In genomic region chr17:50151937-50152547, GRCh38 we compare ENCODE assay signal across 8 cellular contexts. TPM values are rescaled to one million over a fixed set of nuclear protein-coding genes. Genes with fewer than 3 reads are reported as not detected.
DNase-seq lines count a peak whose midpoint lies in the region; ATAC-seq lines count a peak whose summit lies in the region.

No MANE protein-coding gene starts in this region.

- no peak for ATAC-seq in GM21390 (IDR thresholded peaks at IDR 0.05; ENCODE audit: unreplicated experiment)

- WGBS in thymus, result 3% methylated on average over 12 of the region's 12 CpGs

- H3K27me3 ChIP-seq in muscle layer of colon (ENCODE audit: control insufficient read depth in 1 of 2, insufficient read depth in 2 of 2, low read length in 2 of 2) (no peaks in the 10 kb centered on the region), thymus (ENCODE audit: control insufficient read depth, insufficient read depth) (no peaks in the 10 kb centered on the region)

- H3K4me3 ChIP-seq in muscle layer of colon (ENCODE audit: low read depth in 1 of 2, low read length in 2 of 2) (peak overlapping the region; percentile 22 to 83), thymus (ENCODE audit: low read length) (peak overlapping the region; percentile 94)

- H3K9ac ChIP-seq in muscle layer of colon (ENCODE audit: low read length), result peak overlapping the region; percentile 61

- peak; percentile 98 for DNase-seq in G401 (ENCODE audit: low spot score)
- DNase-seq in HS-27A (ENCODE audit: low read depth), result peak; percentile 85
- DNase-seq in NCI-H774 (lab: John Stamatoyannopoulos, UW), result peak; percentile 87
- DNase-seq in activated T-cell treated with anti-CD3 and anti-CD28 coated beads, Interleukin-2, amount 50 U/mL, for 48 hours, result peak; percentile 74 to 77
- DNase-seq in fibroblast of gingiva (ENCODE audit: low read depth), result peak; percentile 81

- H3K4me1 ChIP-seq in muscle layer of colon (ENCODE audit: insufficient read depth, low read length) (peaks cover 54% of the 10 kb centered on the region), thymus (ENCODE audit: control insufficient read depth, insufficient read depth, low read length) (peaks cover 22% of the 10 kb centered on the region)

- H3K36me3 ChIP-seq in muscle layer of colon (ENCODE audit: insufficient read depth, low read length), result no peaks in the 10 kb centered on the region
- H3K36me3 ChIP-seq in thymus (ENCODE audit: control insufficient read depth, insufficient read depth), result no peaks in the 10 kb centered on the region

- H3K9me3 ChIP-seq in muscle layer of colon (ENCODE audit: low read length) (no peaks in the 10 kb centered on the region), thymus (ENCODE audit: control insufficient read depth) (no peaks in the 10 kb centered on the region)

- in situ Hi-C loops in G401 (cut with HindIII; ENCODE audit: low sequenced_read_pairs), result no loop called here

- H3K27ac ChIP-seq in muscle layer of colon (ENCODE audit: low read depth, low read length) (peak overlapping the region; percentile 100), thymus (ENCODE audit: low read depth) (peak overlapping the region; percentile 93)

RNA-seq across cellular contexts. Expression of gene PPP1R9B, which starts 1.6 kb away (rescaled TPM):
- 49.7 and 59.6 TPM in 2 replicates for total RNA-seq in G401 (2014; rRNA removed; shearing (Covaris generic))
- polyA plus RNA-seq in thymus, result 47.9 TPM

RNA-seq across cellular contexts. Expression of gene SGCA, which starts 13.8 kb away (rescaled TPM):
- 19.0 and 49.0 TPM in 2 replicates for total RNA-seq in G401 (2014; rRNA removed; shearing (Covaris generic))
- 5.4 TPM for polyA plus RNA-seq in thymus

RNA-seq across cellular contexts. Expression of gene SAMD14, which starts 22.1 kb away (rescaled TPM):
- 7.5 and 8.4 TPM in 2 replicates for total RNA-seq in G401 (2014; rRNA removed; shearing (Covaris generic))
- polyA plus RNA-seq in thymus, result 0.62 TPM

RNA-seq across cellular contexts. Expression of gene COL1A1, which starts 49.4 kb away (rescaled TPM):
- total RNA-seq in G401 (2014; rRNA removed; shearing (Covaris generic)), result 72.4 and 86.8 TPM in 2 replicates
- polyA plus RNA-seq in thymus, result 14.4 TPM

RNA-seq across cellular contexts. Expression of gene PDK2, which starts 56.9 kb away (rescaled TPM):
- total RNA-seq in G401 (2014; rRNA removed; shearing (Covaris generic)), result 40.3 and 112 TPM in 2 replicates
- 14.5 TPM for polyA plus RNA-seq in thymus
